Comparison of ENCODE assay signal across 10 cellular contexts in the genomic region with DNA sequence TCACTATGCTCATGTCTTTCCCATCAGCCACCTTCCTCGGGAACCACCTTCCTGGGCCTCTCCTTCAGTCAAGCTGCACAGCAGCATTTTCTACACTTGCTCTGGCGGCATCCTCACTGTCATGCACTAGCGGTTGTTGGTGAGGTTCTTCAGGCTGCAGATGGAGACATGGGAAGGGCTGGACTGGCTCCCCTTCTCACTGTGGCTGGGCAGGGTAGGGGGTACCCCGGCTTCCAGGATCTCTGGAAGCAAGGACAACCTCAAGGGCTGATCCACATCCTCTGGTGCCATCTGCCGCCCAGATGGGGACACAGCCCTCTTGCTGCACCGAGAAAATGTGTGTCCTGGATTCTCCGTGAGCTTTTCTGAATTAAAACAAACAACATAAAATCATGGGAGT. TPM values are rescaled to one million over a fixed set of nuclear protein-coding genes. Genes with fewer than 3 reads are reported as not detected.
DNase-seq lines count a peak whose midpoint lies in the region; ATAC-seq, FAIRE-seq and TF ChIP-seq lines count a peak whose summit lies in the region.
"Had no signal": no experiment of that assay in that cellular context is flagged by ENCODE, and none has a peak within 500 bp of the region (broad histone marks: within the 10 kb centered on the region; RNA-seq: fewer than 3 reads in every experiment).

No MANE protein-coding gene starts in this region.

- H3K36me3 ChIP-seq in cardiac muscle cell, result no peaks in the 10 kb centered on the region

- no peaks in the 10 kb centered on the region for H3K4me1 ChIP-seq in cardiac muscle cell (ENCODE audit: low read depth)
- H3K4me1 ChIP-seq: Caco-2 had no signal

- no peaks in the 10 kb centered on the region for H3K9me3 Mint-ChIP-seq in natural killer cell
- H3K9me3 Mint-ChIP-seq in CD14-positive monocyte, result peaks cover 0 to 10% (median 0%) of the 10 kb centered on the region in 7 donors

- TF ChIP-seq CTCF in cardiac muscle cell (IDR thresholded peaks at IDR 0.05; ENCODE audit: low read depth, low read length) (peak; percentile 50), natural killer cell (IDR thresholded peaks at IDR 0.05) (no peak), CD14-positive monocyte (IDR thresholded peaks at IDR 0.05) (no peak)

- no peak for FAIRE-seq in urothelium cell line (lab: Jason Lieb, UNC)
- FAIRE-seq: RCC 7860 had no signal

- H3K4me3 Mint-ChIP-seq in natural killer cell (no peak overlapping the region), CD14-positive monocyte (peak overlapping the region in 1 of 2 donors; percentile 36)

- intact Hi-C loops in Right ventricle myocardium inferior (cut with DNase I) (no loop called here), natural killer cell (cut with micrococcal nuclease) (no loop called here), CD14-positive monocyte (cut with micrococcal nuclease) (no loop called here)

- DNase-seq in cardiac muscle cell (ENCODE audit: low read depth in 1 of 2, low spot score in 1 of 2) (peak; percentile 35 to 52), Right ventricle myocardium inferior (ENCODE audit: missing footprints) (no peak), astrocyte of the hippocampus (ENCODE audit: low read depth, low spot score) (peak; percentile 39), iPS-NIHi11 (ENCODE audit: low spot score) (peak; percentile 61), urothelium cell line (ENCODE audit: low spot score) (peak; percentile 40), natural killer cell (no peak), CD14-positive monocyte (ENCODE audit: low spot score) (no peak)

- no peaks in the 10 kb centered on the region for H3K9me3 ChIP-seq in cardiac muscle cell (ENCODE audit: low read depth)
- H3K9me3 ChIP-seq: Caco-2 had no signal

- no peak overlapping the region for H3K4me3 ChIP-seq in cardiac muscle cell

- H3K27me3 Mint-ChIP-seq in natural killer cell (ENCODE audit: low read depth in 2 of 2) (peaks cover 10 to 15% of the 10 kb centered on the region in 2 donors), CD14-positive monocyte (ENCODE audit: low read depth in 3 of 3) (peaks cover 0 to 3% (median 0%) of the 10 kb centered on the region in 3 donors)

- H3K4me1 Mint-ChIP-seq in natural killer cell, result no peaks in the 10 kb centered on the region
- H3K4me1 Mint-ChIP-seq in CD14-positive monocyte, result peaks cover 13% of the 10 kb centered on the region

- no peaks in the 10 kb centered on the region for H3K36me3 Mint-ChIP-seq in natural killer cell
- H3K36me3 Mint-ChIP-seq in CD14-positive monocyte, result no peaks in the 10 kb centered on the region

- H3K27ac ChIP-seq in cardiac muscle cell, result no peak overlapping the region

- H3K27ac Mint-ChIP-seq in natural killer cell (no peak overlapping the region), CD14-positive monocyte (no peak overlapping the region)

- ATAC-seq in Right ventricle myocardium inferior (no peak), GM21825 (IDR thresholded peaks at IDR 0.05; ENCODE audit: unreplicated experiment) (no peak), natural killer cell (no peak)

- no peaks in the 10 kb centered on the region for H3K27me3 ChIP-seq in cardiac muscle cell

RNA-seq across cellular contexts. Expression of gene SMOX, which starts 46.9 kb away (rescaled TPM):
- total RNA-seq in cardiac muscle cell (14.4 and 15.6 TPM in 2 replicates), Right ventricle myocardium inferior (2.3 TPM), natural killer cell (1 to 10 TPM; 1.0 to 3.6 (median 3.0) TPM)
- polyA plus RNA-seq in cardiac muscle cell (11.7 and 11.8 TPM in 2 replicates), CD14-positive monocyte (1 to 10 TPM; 5.4 to 7.7 TPM)

RNA-seq across cellular contexts. Expression of gene ADRA1D, which starts 53.6 kb away (rescaled TPM):
- total RNA-seq in cardiac muscle cell, result 0.71 and 1.4 TPM in 2 replicates
- 0.75 and 0.79 TPM in 2 replicates for polyA plus RNA-seq in cardiac muscle cell
- total RNA-seq in Right ventricle myocardium inferior, result 0.16 TPM
- total RNA-seq in natural killer cell, result not detected
- not detected for polyA plus RNA-seq in CD14-positive monocyte

Comparison
In these comparisons a context has a peak if more than half of its experiments do, and no peak if none do; other contexts are left out.
1. DNase-seq: peak in cardiac muscle cell (2 of 2), astrocyte of the hippocampus (single experiment), iPS-NIHi11 (single experiment) and urothelium cell line (single experiment); none in Right ventricle myocardium inferior (single experiment), natural killer cell (single experiment) and CD14-positive monocyte (single experiment).